Comparison of ENCODE assay signal across 1 cellular context in genomic region chr5:77744116-77744515, GRCh38.
TF ChIP-seq lines count a peak whose summit lies in the region.

No MANE protein-coding gene starts in this region.

TF ChIP-seq in WTC11, 78 proteins besides CTCF, POLR2A, EP300 and RAD21 (continued from another document):
- TF ChIP-seq AFF4 (CRISPR knock-in tag; IDR thresholded peaks at IDR 0.05; ENCODE audit: borderline replicate concordance) (no peak), GABPB1 (CRISPR knock-in tag; IDR thresholded peaks at IDR 0.05) (no peak), ATF1 (CRISPR knock-in tag; IDR thresholded peaks at IDR 0.05) (no peak), OVOL2 (CRISPR knock-in tag; IDR thresholded peaks at IDR 0.05; ENCODE audit: borderline replicate concordance) (no peak), CREM (CRISPR knock-in tag; IDR thresholded peaks at IDR 0.05) (no peak), SMAD4 (CRISPR knock-in tag; IDR thresholded peaks at IDR 0.05) (no peak)
